ENCODE assay signal across 5 cellular contexts in the genomic region with DNA sequence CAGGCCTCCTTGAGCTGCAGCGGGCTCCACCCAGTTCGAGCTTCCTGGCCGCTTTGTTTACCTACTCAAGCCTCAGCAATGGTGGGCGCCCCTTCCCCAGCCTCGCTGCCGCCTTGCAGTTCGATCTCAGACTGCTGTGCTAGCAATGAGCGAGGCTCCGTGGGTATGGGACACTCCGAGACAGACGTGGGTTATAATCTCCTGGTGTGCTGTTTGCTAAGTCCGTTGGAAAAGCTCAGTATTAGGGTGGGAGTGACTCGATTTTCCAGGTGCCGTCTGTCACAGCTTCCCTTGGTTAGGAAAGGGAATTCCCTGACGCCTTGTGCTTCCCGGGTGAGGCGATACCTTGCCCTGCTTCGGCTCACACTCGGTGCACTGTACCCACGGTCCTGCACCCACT.
DNase-seq lines count a peak whose midpoint lies in the region; ATAC-seq, FAIRE-seq and TF ChIP-seq lines count a peak whose summit lies in the region.
"Not testable (repeated sequence)": the region's sequence is repeated elsewhere in the genome, so short reads cannot be mapped to it uniquely, and the experiment has no call there.

No MANE protein-coding gene starts in this region.

- ATAC-seq in WTC11, HepG2: not testable (repeated sequence)

- no CpG with 5 or more reads among the region's 20 CpGs for WGBS in H9 (ENCODE audit: extremely low coverage, insufficient read length, low lambda C conversion rate)
- WGBS in HepG2 (ENCODE audit: low lambda C conversion rate): 90% methylated on average over 9 of the region's 20 CpGs

- peaks cover 71 to 93% (median 87%) of the 10 kb centered on the region in 3 experiments; a peak in 6 of 7 replicates for H3K36me3 Mint-ChIP-seq in H9 (ENCODE audit: insufficient read depth in 1 of 3, low read depth in 3 of 3)
- peaks cover 94% of the 10 kb centered on the region for H3K36me3 Mint-ChIP-seq in WTC11
- H3K36me3 Mint-ChIP-seq in endothelial cell (ENCODE audit: low read depth, unreplicated experiment): peaks cover 50% of the 10 kb centered on the region
- H3K36me3 Mint-ChIP-seq in neural progenitor cell: peaks cover 86% of the 10 kb centered on the region

- not testable (repeated sequence) for H4K8ac ChIP-seq in H9 (replicated peaks; ENCODE audit: insufficient read length, low read depth, low read length)

- POLR2A ChIA-PET in WTC11 (lab: Charles Lee); HepG2 (lab: Yijun Ruan, JAX): not testable (repeated sequence)

- H3K27me3 ChIP-seq in H9 (ENCODE audit: insufficient read depth, low read length); HepG2 (ENCODE audit: control insufficient read depth in 1 of 2, insufficient read depth in 2 of 2, low read length in 2 of 2); neural progenitor cell: not testable (repeated sequence)

- not testable (repeated sequence) for H3K4me3 ChIP-seq in HepG2 (replicated peaks in 1 of 3; ENCODE audit: insufficient read depth in 1 of 3, low read depth in 2 of 3, low read length in 3 of 3); neural progenitor cell

- not testable (repeated sequence) for H3K9me3 ChIP-seq in H9 (ENCODE audit: control insufficient read depth, low read depth, low read length); HepG2 (ENCODE audit: low read length); neural progenitor cell (ENCODE audit: low read depth)

- H4K20me1 ChIP-seq in H9 (ENCODE audit: control insufficient read depth, insufficient read depth, insufficient read length); neural progenitor cell (ENCODE audit: low read depth): not testable (repeated sequence)
- H4K20me1 ChIP-seq in HepG2 (ENCODE audit: insufficient read depth, low read length): peaks cover 12% of the 10 kb centered on the region; the same call in 1 of the 2 replicates

- peaks cover 27% of the 10 kb centered on the region for H3F3A ChIP-seq in neural progenitor cell (ENCODE audit: low read depth)

- not testable (repeated sequence) for TF ChIP-seq RAD21 in HepG2 (CRISPR knock-in tag; IDR thresholded peaks at IDR 0.05)

- not testable (repeated sequence) for DNase-seq in H9; WTC11 (ENCODE audit: low spot score); endothelial cell (ENCODE audit: low spot score); HepG2 (ENCODE audit: low spot score); neural progenitor cell (ENCODE audit: low spot score)

- not testable (repeated sequence) for H2BK15ac ChIP-seq in H9 (ENCODE audit: low read depth, low read length)

- not testable (repeated sequence) for H3K9ac ChIP-seq in H9 (ENCODE audit: extremely low read depth, insufficient read length, low read length); HepG2 (ENCODE audit: insufficient read depth, low read depth, low read length); neural progenitor cell

- H3K9me3 Mint-ChIP-seq in H9; WTC11; endothelial cell (ENCODE audit: unreplicated experiment): not testable (repeated sequence)
- peaks cover 24% of the 10 kb centered on the region for H3K9me3 Mint-ChIP-seq in neural progenitor cell

- not testable (repeated sequence) for FAIRE-seq in HepG2 (lab: Jason Lieb, UNC)

- H3K27ac ChIP-seq in H9 (ENCODE audit: insufficient read length, low read depth, low read length); HepG2 (ENCODE audit: extremely low read length, insufficient read depth, low read length); neural progenitor cell: not testable (repeated sequence)

- H2AK5ac ChIP-seq in H9 (ENCODE audit: insufficient read length, low read length): not testable (repeated sequence)

- TF ChIP-seq POLR2A in HepG2 (IDR thresholded peaks at IDR 0.05; ENCODE audit: insufficient read depth in 1 of 2, low read depth in 2 of 2, low read length in 2 of 2): not testable (repeated sequence)

- H3K4ac ChIP-seq in H9 (ENCODE audit: low read depth, low read length): not testable (repeated sequence)

- not testable (repeated sequence) for H4K5ac ChIP-seq in H9 (ENCODE audit: insufficient read length, low read depth, low read length)

- not testable (repeated sequence) for H2AFZ ChIP-seq in H9 (ENCODE audit: low read length); HepG2 (ENCODE audit: low read length); neural progenitor cell (replicated peaks)

- H4K91ac ChIP-seq in H9 (ENCODE audit: insufficient read length, low read depth, low read length): not testable (repeated sequence)

- not testable (repeated sequence) for H3K14ac ChIP-seq in H9 (ENCODE audit: insufficient read depth, low read length)

- not testable (repeated sequence) for H3K4me3 Mint-ChIP-seq in H9, WTC11, neural progenitor cell
- H3K4me3 Mint-ChIP-seq in endothelial cell (ENCODE audit: unreplicated experiment): peak overlapping the region; percentile 70

- H3K4me1 Mint-ChIP-seq in H9 (peaks cover 37 to 52% of the 10 kb centered on the region in 2 experiments), WTC11 (peaks cover 31% of the 10 kb centered on the region), endothelial cell (ENCODE audit: unreplicated experiment) (peaks cover 15% of the 10 kb centered on the region)
- not testable (repeated sequence) for H3K4me1 Mint-ChIP-seq in neural progenitor cell

- H3K4me2 ChIP-seq in H9 (ENCODE audit: insufficient read depth, insufficient read length, low read length); HepG2 (ENCODE audit: low read depth, low read length); neural progenitor cell: not testable (repeated sequence)

- H2BK120ac ChIP-seq in H9 (ENCODE audit: low read depth, low read length, poor library complexity, severe bottlenecking): not testable (repeated sequence)

- not testable (repeated sequence) for TF ChIP-seq CTCF in H9 (conservative IDR thresholded peaks at IDR 0.05); WTC11 (IDR thresholded peaks at IDR 0.05); endothelial cell (IDR thresholded peaks at IDR 0.05; ENCODE audit: unreplicated experiment); HepG2 (CRISPR knock-in tag; IDR thresholded peaks at IDR 0.05); neural progenitor cell (IDR thresholded peaks at IDR 0.05)

- intact Hi-C loops in HepG2 (cut with micrococcal nuclease; ENCODE audit: unreplicated experiment): not testable (repeated sequence)

- H2BK12ac ChIP-seq in H9 (ENCODE audit: insufficient read length, low read depth, low read length): not testable (repeated sequence)

- in situ Hi-C loops in HepG2 (cut with HindIII; ENCODE audit: extremely low pct_ligation_motif_present, low pct_unique_long_range_greater_than_20kb): not testable (repeated sequence)

- not testable (repeated sequence) for H3K79me1 ChIP-seq in H9 (ENCODE audit: insufficient read depth, low read depth, low read length, poor library complexity, severe bottlenecking)

- CTCF ChIA-PET in WTC11 (lab: Charles Lee): interaction anchor here (0.7 to 1.0 kb wide), 2 partner anchors 108 to 202 kb away, joined by 3 read pairs; no protein-coding TSS in a partner anchor
- CTCF ChIA-PET in HepG2 (lab: Yijun Ruan, JAX; ENCODE audit: low intra/inter-chr PET ratio, low total read pairs): not testable (repeated sequence)

- H3K27me3 Mint-ChIP-seq in H9 (ENCODE audit: low read depth); WTC11 (ENCODE audit: low read depth); endothelial cell (ENCODE audit: unreplicated experiment); neural progenitor cell (ENCODE audit: insufficient read depth, low read depth): not testable (repeated sequence)

- not testable (repeated sequence) for H3K23ac ChIP-seq in H9 (ENCODE audit: insufficient read length, low read depth, low read length)

- H2BK20ac ChIP-seq in H9 (ENCODE audit: low read depth, low read length, poor library complexity, severe bottlenecking): not testable (repeated sequence)

- not testable (repeated sequence) for H3T11ph ChIP-seq in H9 (ENCODE audit: low read length)

- H2BK5ac ChIP-seq in H9 (ENCODE audit: insufficient read length, low read length): not testable (repeated sequence)

- not testable (repeated sequence) for H3K56ac ChIP-seq in H9 (ENCODE audit: insufficient read length, low read depth, low read length)

- H3K79me2 ChIP-seq in H9 (ENCODE audit: insufficient read depth, low read length): not testable (repeated sequence)
- H3K79me2 ChIP-seq in HepG2 (ENCODE audit: insufficient read depth, low read length): peaks cover 32% of the 10 kb centered on the region
- peaks cover 97% of the 10 kb centered on the region for H3K79me2 ChIP-seq in neural progenitor cell (ENCODE audit: low read depth)

- H3K27ac Mint-ChIP-seq in H9 (peak overlapping the region; percentile 72 to 86 (median 83); a peak in 4 of 7 replicates), WTC11 (peak overlapping the region; percentile 71), neural progenitor cell (peak overlapping the region; percentile 66)
- not testable (repeated sequence) for H3K27ac Mint-ChIP-seq in endothelial cell (ENCODE audit: unreplicated experiment)

- H3K4me1 ChIP-seq in H9 (ENCODE audit: insufficient read depth, low read length); HepG2 (ENCODE audit: insufficient read depth, low read length); neural progenitor cell: not testable (repeated sequence)

- H3K18ac ChIP-seq in H9 (ENCODE audit: insufficient read length, low read depth, low read length): not testable (repeated sequence)

- not testable (repeated sequence) for BruUV-seq in HepG2 (replicated peaks; lab: Mats Ljungman, UMichigan)

- H3K23me2 ChIP-seq in H9 (ENCODE audit: insufficient read length, low read depth, low read length, poor library complexity, severe bottlenecking): not testable (repeated sequence)

- H3K36me3 ChIP-seq in HepG2 (replicated peaks in 1 of 2; ENCODE audit: control insufficient read depth in 1 of 2, insufficient read depth in 2 of 2, low read length in 2 of 2) (peaks cover 9 to 56% of the 10 kb centered on the region in 2 experiments), neural progenitor cell (peaks cover 25% of the 10 kb centered on the region)

- not testable (repeated sequence) for TF ChIP-seq EP300 in HepG2 (IDR thresholded peaks at IDR 0.05; ENCODE audit: low read depth in 2 of 2, low read length in 2 of 2); HepG2 (CRISPR knock-in tag; IDR thresholded peaks at IDR 0.05; ENCODE audit: borderline replicate concordance)
